In the genomic region with DNA sequence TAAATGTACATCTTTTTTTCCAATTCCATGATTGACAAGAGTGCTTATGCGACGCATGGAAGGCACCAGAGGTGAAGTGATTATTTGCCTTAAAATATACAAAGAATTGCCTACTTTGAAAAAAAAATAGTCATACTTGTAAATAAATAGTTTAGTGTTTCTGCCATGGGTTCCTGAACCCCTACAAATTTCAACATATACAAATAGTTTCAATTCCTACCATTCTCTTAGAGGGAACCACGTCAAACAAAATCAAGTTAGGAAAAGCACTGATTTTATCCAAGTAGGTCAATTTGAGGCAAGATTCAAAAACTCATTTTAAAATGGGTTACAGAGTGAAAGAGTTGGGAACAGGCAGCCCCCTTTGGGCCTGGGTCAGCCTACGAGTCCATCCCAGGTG, we compare ENCODE assay signal across 1 cellular context.
TF ChIP-seq lines count a peak whose summit lies in the region.

No MANE protein-coding gene starts in this region.

TF ChIP-seq in H1, 55 proteins besides CTCF, POLR2A, EP300 and RAD21:
- TF ChIP-seq RBBP5 (IDR thresholded peaks at IDR 0.05; ENCODE audit: borderline replicate concordance, low read depth, low read length) (no peak), CREB1 (IDR thresholded peaks at IDR 0.05) (no peak), TBP (IDR thresholded peaks at IDR 0.05; ENCODE audit: low read depth, low read length) (no peak), TAF7 (optimal IDR thresholded peaks at IDR 0.05; ENCODE audit: borderline replicate concordance, low read depth, low read length) (no peak), SIRT6 (IDR thresholded peaks at IDR 0.05; ENCODE audit: low read length) (no peak), NANOG (IDR thresholded peaks at IDR 0.05; ENCODE audit: insufficient read depth, low read depth, low read length, poor library complexity, severe bottlenecking) (no peak), NRF1 (IDR thresholded peaks at IDR 0.05; ENCODE audit: low read depth, low read length) (no peak), ASH2L (IDR thresholded peaks at IDR 0.05; ENCODE audit: low read length) (no peak), PHF8 (conservative IDR thresholded peaks at IDR 0.05; ENCODE audit: low read depth, low read length) (no peak), SRF (IDR thresholded peaks at IDR 0.05; ENCODE audit: low read depth, low read length) (no peak), FOSL1 (IDR thresholded peaks at IDR 0.05; ENCODE audit: insufficient read depth, low read depth, low read length) (no peak), RNF2 (IDR thresholded peaks at IDR 0.05; ENCODE audit: borderline replicate concordance, low read depth, low read length, missing control alignments, poor library complexity, severe bottlenecking) (no peak), CTBP2 (IDR thresholded peaks at IDR 0.05; ENCODE audit: borderline replicate concordance, insufficient read depth, insufficient read length, low read length) (no peak), HDAC2 (IDR thresholded peaks at IDR 0.05; ENCODE audit: borderline replicate concordance in 1 of 2, low read depth in 2 of 2, low read length in 2 of 2) (no peak), TCF12 (IDR thresholded peaks at IDR 0.05; ENCODE audit: low read depth, low read length) (no peak)
- TF ChIP-seq, protein P1, sequence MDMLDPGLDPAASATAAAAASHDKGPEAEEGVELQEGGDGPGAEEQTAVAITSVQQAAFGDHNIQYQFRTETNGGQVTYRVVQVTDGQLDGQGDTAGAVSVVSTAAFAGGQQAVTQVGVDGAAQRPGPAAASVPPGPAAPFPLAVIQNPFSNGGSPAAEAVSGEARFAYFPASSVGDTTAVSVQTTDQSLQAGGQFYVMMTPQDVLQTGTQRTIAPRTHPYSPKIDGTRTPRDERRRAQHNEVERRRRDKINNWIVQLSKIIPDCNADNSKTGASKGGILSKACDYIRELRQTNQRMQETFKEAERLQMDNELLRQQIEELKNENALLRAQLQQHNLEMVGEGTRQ (IDR thresholded peaks at IDR 0.05; ENCODE audit: low read length) = no peak
- TF ChIP-seq, protein P2, sequence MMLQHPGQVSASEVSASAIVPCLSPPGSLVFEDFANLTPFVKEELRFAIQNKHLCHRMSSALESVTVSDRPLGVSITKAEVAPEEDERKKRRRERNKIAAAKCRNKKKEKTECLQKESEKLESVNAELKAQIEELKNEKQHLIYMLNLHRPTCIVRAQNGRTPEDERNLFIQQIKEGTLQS (IDR thresholded peaks at IDR 0.05; ENCODE audit: insufficient read depth, low read depth, low read length) = no peak
- TF ChIP-seq, protein P3, sequence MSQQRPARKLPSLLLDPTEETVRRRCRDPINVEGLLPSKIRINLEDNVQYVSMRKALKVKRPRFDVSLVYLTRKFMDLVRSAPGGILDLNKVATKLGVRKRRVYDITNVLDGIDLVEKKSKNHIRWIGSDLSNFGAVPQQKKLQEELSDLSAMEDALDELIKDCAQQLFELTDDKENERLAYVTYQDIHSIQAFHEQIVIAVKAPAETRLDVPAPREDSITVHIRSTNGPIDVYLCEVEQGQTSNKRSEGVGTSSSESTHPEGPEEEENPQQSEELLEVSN (IDR thresholded peaks at IDR 0.05) = no peak
